ENCODE assay signal across 10 cellular contexts in genomic region chr17:1626333-1626732, GRCh38. TPM values are rescaled to one million over a fixed set of nuclear protein-coding genes. Genes with fewer than 3 reads are reported as not detected.
DNase-seq lines count a peak whose midpoint lies in the region; ATAC-seq, FAIRE-seq and TF ChIP-seq lines count a peak whose summit lies in the region.
"Had no signal": no experiment of that assay in that cellular context is flagged by ENCODE, and none has a peak within 500 bp of the region (broad histone marks: within the 10 kb centered on the region; RNA-seq: fewer than 3 reads in every experiment).

No MANE protein-coding gene starts in this region.

- H3K9ac ChIP-seq in endodermal cell (ENCODE audit: extremely low read depth, low read length, poor library complexity, severe bottlenecking) (no peak overlapping the region), neural cell (ENCODE audit: low read length) (peak overlapping the region; percentile 99)

- H3K4me1 ChIP-seq in endodermal cell (ENCODE audit: control insufficient read depth, insufficient read depth, low read length): no peaks in the 10 kb centered on the region

- H3F3A ChIP-seq in neural cell (ENCODE audit: insufficient read depth, low read length, poor library complexity, severe bottlenecking): no peaks in the 10 kb centered on the region

- H3K27ac Mint-ChIP-seq in stimulated activated naive CD8-positive, alpha-beta T cell treated with anti-CD3 and anti-CD28 coated beads, Interleukin-15, Interleukin-2, amounts not matched to agents 100 ng/mL and 50 ng/mL, for 24 hours: no peak overlapping the region
- H3K27ac Mint-ChIP-seq in stimulated activated naive CD8-positive, alpha-beta T cell treated with anti-CD3 and anti-CD28 coated beads, Interleukin-15, amount 100 ng/mL, for 72 hours: no peak overlapping the region
- H3K27ac Mint-ChIP-seq in endodermal cell: peak overlapping the region; percentile 64

- CTCF ChIA-PET in GM10248 (lab: Yijun Ruan, JAX): interaction anchor here (0.7 to 2.4 kb wide), 10 partner anchors 8 to 93 kb away, joined by 3 to 18 read pairs (median 4); partner anchors contain the start of gene RILP

- ATAC-seq in stimulated activated naive CD8-positive, alpha-beta T cell treated with anti-CD3 and anti-CD28 coated beads, Interleukin-15, amount 100 ng/mL, for 72 hours: no peak
- no peak for ATAC-seq in GM21367 (IDR thresholded peaks at IDR 0.05; ENCODE audit: unreplicated experiment)

- no peaks in the 10 kb centered on the region for H4K20me1 ChIP-seq in neural cell (ENCODE audit: insufficient read depth)

- H3K9me3 Mint-ChIP-seq in stimulated activated naive CD8-positive, alpha-beta T cell treated with anti-CD3 and anti-CD28 coated beads, Interleukin-15, Interleukin-2, amounts not matched to agents 100 ng/mL and 50 ng/mL, for 24 hours: no peaks in the 10 kb centered on the region
- H3K9me3 Mint-ChIP-seq in stimulated activated naive CD8-positive, alpha-beta T cell treated with anti-CD3 and anti-CD28 coated beads, Interleukin-15, amount 100 ng/mL, for 72 hours: no peaks in the 10 kb centered on the region
- no peaks in the 10 kb centered on the region for H3K9me3 Mint-ChIP-seq in endodermal cell

- H3K36me3 Mint-ChIP-seq in stimulated activated naive CD8-positive, alpha-beta T cell treated with anti-CD3 and anti-CD28 coated beads, Interleukin-15, Interleukin-2, amounts not matched to agents 100 ng/mL and 50 ng/mL, for 24 hours (ENCODE audit: low read depth): no peaks in the 10 kb centered on the region
- peaks cover 3% of the 10 kb centered on the region for H3K36me3 Mint-ChIP-seq in endodermal cell (ENCODE audit: low read depth)

- no peak overlapping the region for H2AFZ ChIP-seq in neural cell (ENCODE audit: low read depth, low read length)

- POLR2A ChIA-PET in GM10248 (lab: Yijun Ruan, JAX): interaction anchor here (0.7 to 1.8 kb wide), 3 partner anchors 16 to 48 kb away, joined by 3 to 9 read pairs (median 6); no protein-coding TSS in a partner anchor

- TF ChIP-seq RAD21 in neural cell (conservative IDR thresholded peaks at IDR 0.05): no peak

- TF ChIP-seq CTCF in endodermal cell (conservative IDR thresholded peaks at IDR 0.05): no peak
- TF ChIP-seq CTCF in neural cell (IDR thresholded peaks at IDR 0.05; ENCODE audit: poor library complexity, severe bottlenecking): no peak
- TF ChIP-seq CTCF in GM10248 (IDR thresholded peaks at IDR 0.05; ENCODE audit: control extremely low read depth, extremely low read depth, low read depth, missing control alignments): no peak

- H3K27me3 ChIP-seq in endodermal cell (ENCODE audit: control insufficient read depth, insufficient read depth, low read length, poor library complexity, severe bottlenecking): peaks cover 24% of the 10 kb centered on the region
- no peaks in the 10 kb centered on the region for H3K27me3 ChIP-seq in neural cell (ENCODE audit: insufficient read depth, low read depth, low read length)
- H3K27me3 ChIP-seq: right atrium auricular region had no signal

- no peak for TF ChIP-seq EP300 in neural cell (conservative IDR thresholded peaks at IDR 0.05; ENCODE audit: poor library complexity, severe bottlenecking)

- H3K9me3 ChIP-seq in endodermal cell (ENCODE audit: control insufficient read depth, low read length) (no peaks in the 10 kb centered on the region), neural cell (ENCODE audit: low read length) (no peaks in the 10 kb centered on the region)
- H3K9me3 ChIP-seq: right atrium auricular region had no signal

- H3K9me2 ChIP-seq in neural cell (ENCODE audit: insufficient read depth, low read length): no peaks in the 10 kb centered on the region

- H3K27me3 Mint-ChIP-seq in stimulated activated naive CD8-positive, alpha-beta T cell treated with anti-CD3 and anti-CD28 coated beads, Interleukin-15, Interleukin-2, amounts not matched to agents 100 ng/mL and 50 ng/mL, for 24 hours: peaks cover 8% of the 10 kb centered on the region
- H3K27me3 Mint-ChIP-seq in stimulated activated naive CD8-positive, alpha-beta T cell treated with anti-CD3 and anti-CD28 coated beads, Interleukin-15, amount 100 ng/mL, for 72 hours: peaks cover 29% of the 10 kb centered on the region
- H3K27me3 Mint-ChIP-seq in endodermal cell (ENCODE audit: insufficient read depth): peaks cover 26% of the 10 kb centered on the region

- WGBS in endodermal cell (ENCODE audit: insufficient coverage in 1 of 2, insufficient read length in 1 of 2), 2 experiments: 42 to 67% methylated on average over 3 of the region's 3 CpGs

- peak overlapping the region; percentile 94 for H3K4me2 ChIP-seq in neural cell (ENCODE audit: low read length)

- no peak for DNase-seq in stimulated activated naive CD8-positive, alpha-beta T cell treated with anti-CD3 and anti-CD28 coated beads, Interleukin-15, amount 100 ng/mL, for 72 hours
- DNase-seq in endodermal cell (peak; percentile 66), GM10248 (ENCODE audit: extremely low spot score) (no peak), RCC 7860 (ENCODE audit: low spot score) (no peak)
- DNase-seq in activated T-cell treated with anti-CD3 and anti-CD28 coated beads, Interleukin-2, amount 50 U/mL, for 48 hours: no peak
- DNase-seq: NCI-H1436 treated with DMSO at 0.1 percent for 48 hours had no signal

- H3K4me3 Mint-ChIP-seq in stimulated activated naive CD8-positive, alpha-beta T cell treated with anti-CD3 and anti-CD28 coated beads, Interleukin-15, Interleukin-2, amounts not matched to agents 100 ng/mL and 50 ng/mL, for 24 hours: peak overlapping the region; percentile 79
- H3K4me3 Mint-ChIP-seq in stimulated activated naive CD8-positive, alpha-beta T cell treated with anti-CD3 and anti-CD28 coated beads, Interleukin-15, amount 100 ng/mL, for 72 hours: no peak overlapping the region
- peak overlapping the region; percentile 79 for H3K4me3 Mint-ChIP-seq in endodermal cell

- H3K4me1 Mint-ChIP-seq in stimulated activated naive CD8-positive, alpha-beta T cell treated with anti-CD3 and anti-CD28 coated beads, Interleukin-15, Interleukin-2, amounts not matched to agents 100 ng/mL and 50 ng/mL, for 24 hours (ENCODE audit: low read depth): peaks cover 22% of the 10 kb centered on the region
- peaks cover 39% of the 10 kb centered on the region for H3K4me1 Mint-ChIP-seq in stimulated activated naive CD8-positive, alpha-beta T cell treated with anti-CD3 and anti-CD28 coated beads, Interleukin-15, amount 100 ng/mL, for 72 hours
- peaks cover 18% of the 10 kb centered on the region for H3K4me1 Mint-ChIP-seq in endodermal cell

- FAIRE-seq in RCC 7860 (lab: Jason Lieb, UNC): no peak

- no peak overlapping the region for H3K27ac ChIP-seq in endodermal cell (ENCODE audit: low read depth, low read length)
- peak overlapping the region; percentile 99 for H3K27ac ChIP-seq in neural cell (ENCODE audit: low read length)

- no peaks in the 10 kb centered on the region for H3K36me3 ChIP-seq in endodermal cell (ENCODE audit: control insufficient read depth, insufficient read depth, low read length)
- peaks cover 14% of the 10 kb centered on the region for H3K36me3 ChIP-seq in neural cell (ENCODE audit: insufficient read depth, low read length)
- H3K36me3 ChIP-seq: right atrium auricular region had no signal

- H3K4me3 ChIP-seq in endodermal cell (ENCODE audit: low read length): no peak overlapping the region
- H3K4me3 ChIP-seq in neural cell (ENCODE audit: low read length): peak overlapping the region; percentile 96

- H3K79me2 ChIP-seq in neural cell (replicated peaks; ENCODE audit: insufficient read depth, low read length): peaks cover 43% of the 10 kb centered on the region

TF ChIP-seq in neural cell, 6 proteins besides CTCF, POLR2A, EP300 and RAD21 (continues in another document):
- no peak for TF ChIP-seq SMC3 (conservative IDR thresholded peaks at IDR 0.05; ENCODE audit: poor library complexity)
- TF ChIP-seq TAF1 (IDR thresholded peaks at IDR 0.05; ENCODE audit: low read depth): no peak
- TF ChIP-seq, protein P1, sequence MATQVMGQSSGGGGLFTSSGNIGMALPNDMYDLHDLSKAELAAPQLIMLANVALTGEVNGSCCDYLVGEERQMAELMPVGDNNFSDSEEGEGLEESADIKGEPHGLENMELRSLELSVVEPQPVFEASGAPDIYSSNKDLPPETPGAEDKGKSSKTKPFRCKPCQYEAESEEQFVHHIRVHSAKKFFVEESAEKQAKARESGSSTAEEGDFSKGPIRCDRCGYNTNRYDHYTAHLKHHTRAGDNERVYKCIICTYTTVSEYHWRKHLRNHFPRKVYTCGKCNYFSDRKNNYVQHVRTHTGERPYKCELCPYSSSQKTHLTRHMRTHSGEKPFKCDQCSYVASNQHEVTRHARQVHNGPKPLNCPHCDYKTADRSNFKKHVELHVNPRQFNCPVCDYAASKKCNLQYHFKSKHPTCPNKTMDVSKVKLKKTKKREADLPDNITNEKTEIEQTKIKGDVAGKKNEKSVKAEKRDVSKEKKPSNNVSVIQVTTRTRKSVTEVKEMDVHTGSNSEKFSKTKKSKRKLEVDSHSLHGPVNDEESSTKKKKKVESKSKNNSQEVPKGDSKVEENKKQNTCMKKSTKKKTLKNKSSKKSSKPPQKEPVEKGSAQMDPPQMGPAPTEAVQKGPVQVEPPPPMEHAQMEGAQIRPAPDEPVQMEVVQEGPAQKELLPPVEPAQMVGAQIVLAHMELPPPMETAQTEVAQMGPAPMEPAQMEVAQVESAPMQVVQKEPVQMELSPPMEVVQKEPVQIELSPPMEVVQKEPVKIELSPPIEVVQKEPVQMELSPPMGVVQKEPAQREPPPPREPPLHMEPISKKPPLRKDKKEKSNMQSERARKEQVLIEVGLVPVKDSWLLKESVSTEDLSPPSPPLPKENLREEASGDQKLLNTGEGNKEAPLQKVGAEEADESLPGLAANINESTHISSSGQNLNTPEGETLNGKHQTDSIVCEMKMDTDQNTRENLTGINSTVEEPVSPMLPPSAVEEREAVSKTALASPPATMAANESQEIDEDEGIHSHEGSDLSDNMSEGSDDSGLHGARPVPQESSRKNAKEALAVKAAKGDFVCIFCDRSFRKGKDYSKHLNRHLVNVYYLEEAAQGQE (IDR thresholded peaks at IDR 0.05; ENCODE audit: borderline replicate concordance): no peak
- no peak for TF ChIP-seq MXI1 (conservative IDR thresholded peaks at IDR 0.05; ENCODE audit: poor library complexity, severe bottlenecking)
- TF ChIP-seq POLR2AphosphoS5 (IDR thresholded peaks at IDR 0.05): no peak

RNA-seq across cellular contexts. Expression of gene SLC43A2, which starts 2.3 kb away (rescaled TPM):
- total RNA-seq in endodermal cell: 10 to 100 TPM; 14.0 to 18.6 TPM
- polyA plus RNA-seq in endodermal cell (2013, experiment 1 of 2): 11.6 TPM
- 10.1 TPM for polyA plus RNA-seq in endodermal cell (2013, experiment 2 of 2)
- 60.1 and 69.0 TPM in 2 replicates for polyA plus RNA-seq in neural cell
- 97.8 and 108 TPM in 2 replicates for polyA minus RNA-seq in neural cell

RNA-seq across cellular contexts. Expression of gene SCARF1, which starts 19.2 kb away (rescaled TPM):
- total RNA-seq in endodermal cell: under 1 TPM; 0.75 to 0.89 TPM
- 0.96 TPM for polyA plus RNA-seq in endodermal cell (2013, experiment 1 of 2)
- polyA plus RNA-seq in endodermal cell (2013, experiment 2 of 2): 1.2 TPM
- 3.0 and 5.4 TPM in 2 replicates for polyA plus RNA-seq in neural cell
- 0.73 and 1.2 TPM in 2 replicates for polyA minus RNA-seq in neural cell

RNA-seq across cellular contexts. Expression of gene RILP, which starts 23.3 kb away (rescaled TPM):
- total RNA-seq in endodermal cell: 1 to 10 TPM; 1.1 to 3.1 TPM
- polyA plus RNA-seq in endodermal cell (2013, experiment 1 of 2): 3.6 TPM
- 2.6 TPM for polyA plus RNA-seq in endodermal cell (2013, experiment 2 of 2)
- 7.5 and 14.9 TPM in 2 replicates for polyA plus RNA-seq in neural cell
- polyA minus RNA-seq in neural cell: 1.2 and 2.7 TPM in 2 replicates

RNA-seq across cellular contexts. Expression of gene PRPF8, which starts 58.3 kb away (rescaled TPM):
- total RNA-seq in endodermal cell: 100 to 1,000 TPM; 298 to 375 TPM
- polyA plus RNA-seq in endodermal cell (2013, experiment 1 of 2): 230 TPM
- 223 TPM for polyA plus RNA-seq in endodermal cell (2013, experiment 2 of 2)
- polyA plus RNA-seq in neural cell: 43.9 and 56.9 TPM in 2 replicates
- 149 and 158 TPM in 2 replicates for polyA minus RNA-seq in neural cell

Comparison
In these comparisons a context has a peak if more than half of its experiments do, and no peak if none do; other contexts are left out.
1. H3K4me3 Mint-ChIP-seq: peak in stimulated activated naive CD8-positive, alpha-beta T cell treated with anti-CD3 and anti-CD28 coated beads, Interleukin-15, Interleukin-2, amounts not matched to agents 100 ng/mL and 50 ng/mL, for 24 hours (single experiment) and endodermal cell (single experiment); none in stimulated activated naive CD8-positive, alpha-beta T cell treated with anti-CD3 and anti-CD28 coated beads, Interleukin-15, amount 100 ng/mL, for 72 hours (0 of 2).